Comparison of ENCODE assay signal across 15 cellular contexts in the genomic region with DNA sequence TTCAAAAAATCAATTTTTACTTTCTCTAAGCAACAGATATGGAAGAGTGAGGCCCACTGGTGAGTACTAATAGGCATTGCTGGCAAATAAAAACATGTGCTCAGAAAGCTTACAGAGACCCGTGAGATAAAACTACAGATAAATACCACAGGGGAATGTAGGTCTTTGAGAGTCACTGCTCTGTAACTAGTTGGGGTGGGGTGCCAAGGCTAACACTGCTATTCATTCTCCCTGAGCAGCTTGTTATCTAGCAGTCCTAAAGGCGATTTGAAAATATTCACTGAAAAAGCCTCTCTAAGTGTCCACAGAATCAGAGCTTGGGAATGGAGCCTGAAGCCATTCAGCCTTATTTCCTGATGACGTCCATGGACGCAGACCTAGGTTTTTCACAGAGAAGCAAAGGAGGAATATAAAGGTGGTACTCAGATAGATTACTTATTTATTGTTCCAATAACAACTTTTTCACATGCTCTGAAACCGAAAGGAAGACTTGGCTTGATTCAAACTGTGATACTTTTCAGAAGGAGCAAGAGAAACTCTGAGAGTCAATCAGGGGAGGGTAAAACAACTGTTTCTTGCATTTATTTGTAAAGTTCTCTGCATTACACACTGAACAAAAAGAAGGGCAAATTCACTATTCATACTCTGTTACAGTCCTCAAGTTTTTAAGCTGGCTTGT.
A peak's percentile ranks its signal among the peaks of the same experiment; 100 is the strongest.
DNase-seq lines count a peak whose midpoint lies in the region; ATAC-seq and TF ChIP-seq lines count a peak whose summit lies in the region.
"Had no signal": no experiment of that assay in that cellular context is flagged by ENCODE, and none has a peak within 500 bp of the region (broad histone marks: within the 10 kb centered on the region; RNA-seq: fewer than 3 reads in every experiment).

No MANE protein-coding gene starts in this region.

- no peaks in the 10 kb centered on the region; the same call in 1 of the 2 replicates for H3K36me3 Mint-ChIP-seq in HFFc6 (ENCODE audit: low read depth)

- ATAC-seq in GM18867 (IDR thresholded peaks at IDR 0.05; ENCODE audit: unreplicated experiment) (peak; percentile 62), HG03159 (IDR thresholded peaks at IDR 0.05; ENCODE audit: unreplicated experiment) (peak; percentile 60), HG03196 (IDR thresholded peaks at IDR 0.05; ENCODE audit: unreplicated experiment) (no peak), GM19455 (IDR thresholded peaks at IDR 0.05; ENCODE audit: unreplicated experiment) (no peak)

- H3K9me3 Mint-ChIP-seq in HFFc6: no peaks in the 10 kb centered on the region

- peak; percentile 62 for DNase-seq in SK-MEL-5 (ENCODE audit: low read depth, low spot score)
- DNase-seq in kidney tubule cell (ENCODE audit: low spot score): peak; percentile 26
- DNase-seq in HFFc6: no peak
- no peak for DNase-seq in SK-N-DZ (ENCODE audit: low spot score)
- DNase-seq: DMS 273 treated with DMSO at 0.1 percent for 48 hours, GF-D8, MV-4-11, NCI-H1417 treated with DMSO at 0.1 percent for 48 hours, NCI-H2029, NCI-H510A treated with DMSO at 0.1 percent for 48 hours, NCI-H82 had no signal

- no peak overlapping the region for H3K27ac Mint-ChIP-seq in HFFc6

- H3K27me3 Mint-ChIP-seq in HFFc6 (ENCODE audit: insufficient read depth): no peaks in the 10 kb centered on the region; the same call in 1 of the 2 replicates

- in situ Hi-C loops in SK-MEL-5 (cut with HindIII; ENCODE audit: low pct_unique_long_range_greater_than_20kb, low sequenced_read_pairs): no loop called here

- peaks cover 9% of the 10 kb centered on the region; the same call in 1 of the 2 replicates for H3K4me1 Mint-ChIP-seq in HFFc6 (ENCODE audit: low read depth)

- H3K4me3 Mint-ChIP-seq in HFFc6: no peak overlapping the region

- no peak for TF ChIP-seq CTCF in HFFc6 (IDR thresholded peaks at IDR 0.05)

Comparison
In these comparisons a context has a peak if more than half of its experiments do, and no peak if none do; other contexts are left out.
1. ATAC-seq: peak in GM18867 (single experiment) and HG03159 (single experiment); none in HG03196 (single experiment) and GM19455 (single experiment).
2. DNase-seq: peak in SK-MEL-5 (single experiment) and kidney tubule cell (single experiment); none in HFFc6 (single experiment) and SK-N-DZ (single experiment).